29 cellular contexts compared by ENCODE assay signal in genomic region chr3:4548769-4549168, GRCh38.
"Had no signal": no experiment of that assay in that cellular context is flagged by ENCODE, and none has a peak within 500 bp of the region (broad histone marks: within the 10 kb centered on the region; RNA-seq: fewer than 3 reads in every experiment).

No MANE protein-coding gene starts in this region.

- H3K27ac Mint-ChIP-seq: activated CD4-positive, alpha-beta T cell treated with anti-CD3 and anti-CD28 coated beads for 36 hours; activated CD8-positive, alpha-beta memory T cell treated with anti-CD3 and anti-CD28 coated beads, Interleukin-2, amount 10 ng/mL, durations not matched to agents 7 days and 5 days; activated CD8-positive, alpha-beta T cell treated with anti-CD3 and anti-CD28 coated beads, Interleukin-2, amount 10 ng/mL, durations not matched to agents 7 days and 5 days; activated naive CD4-positive, alpha-beta T cell treated with anti-CD3 and anti-CD28 coated beads, Interleukin-2, amount 50 U/mL, for 24 hours; activated T-helper 2 cell treated with anti-CD3 and anti-CD28 coated beads, Interferon-gamma antibody, Interleukin-2, Interleukin-4, amounts not matched to agents 10 μg/mL and 5 μg/mL and 100 μg/mL, durations not matched to agents 14 hours and 24 hours and 36 hours; natural killer cell had no signal

- H3K27me3 Mint-ChIP-seq: activated CD4-positive, alpha-beta T cell treated with anti-CD3 and anti-CD28 coated beads for 36 hours; activated CD8-positive, alpha-beta memory T cell treated with anti-CD3 and anti-CD28 coated beads, Interleukin-2, amount 10 ng/mL, durations not matched to agents 7 days and 5 days; activated naive CD4-positive, alpha-beta T cell treated with anti-CD3 and anti-CD28 coated beads, Interleukin-2, amount 50 U/mL, for 24 hours; stimulated activated memory B cell treated with anti-CD40 and anti-IgM and Interleukin-4, amounts not matched to agents 10 μg/mL and 1 μg/mL and 100 μg/mL, for 72 hours had no signal

- H3K9me3 Mint-ChIP-seq: activated naive CD4-positive, alpha-beta T cell treated with anti-CD3 and anti-CD28 coated beads, Interleukin-2, amount 50 U/mL, for 24 hours; activated T-helper 2 cell treated with anti-CD3 and anti-CD28 coated beads, Interferon-gamma antibody, Interleukin-2, Interleukin-4, amounts not matched to agents 10 μg/mL and 5 μg/mL and 100 μg/mL, durations not matched to agents 14 hours and 24 hours and 36 hours; natural killer cell; stimulated activated memory B cell treated with anti-CD40 and anti-IgM and Interleukin-4, amounts not matched to agents 10 μg/mL and 1 μg/mL and 100 μg/mL, for 72 hours had no signal

- H3K4me3 Mint-ChIP-seq: activated CD4-positive, alpha-beta T cell treated with anti-CD3 and anti-CD28 coated beads for 36 hours; activated CD8-positive, alpha-beta memory T cell treated with anti-CD3 and anti-CD28 coated beads, Interleukin-2, amount 10 ng/mL, durations not matched to agents 7 days and 5 days; activated CD8-positive, alpha-beta T cell treated with anti-CD3 and anti-CD28 coated beads, Interleukin-2, amount 10 ng/mL, durations not matched to agents 7 days and 5 days; activated naive CD4-positive, alpha-beta T cell treated with anti-CD3 and anti-CD28 coated beads, Interleukin-2, amount 50 U/mL, for 24 hours; natural killer cell; stimulated activated memory B cell treated with anti-CD40 and anti-IgM and Interleukin-4, amounts not matched to agents 10 μg/mL and 1 μg/mL and 100 μg/mL, for 72 hours had no signal

- H3K27me3 ChIP-seq: cardiac muscle cell, dorsolateral prefrontal cortex, gastroesophageal sphincter, hepatocyte, stomach, tibial artery had no signal

- DNase-seq: activated CD4-positive, alpha-beta T cell treated with anti-CD3 and anti-CD28 coated beads for 36 hours; activated CD4-positive, CD25-positive, alpha-beta regulatory T cell; activated CD8-positive, alpha-beta memory T cell treated with anti-CD3 and anti-CD28 coated beads, Interleukin-2, amount 10 ng/mL, durations not matched to agents 7 days and 5 days; activated CD8-positive, alpha-beta T cell treated with anti-CD3 and anti-CD28 coated beads, Interleukin-2, amount 10 ng/mL, durations not matched to agents 7 days and 5 days; activated T-cell treated with anti-CD3 and anti-CD28 coated beads, Interleukin-2, amount 50 U/mL, for 48 hours; anterior cingulate cortex; dorsolateral prefrontal cortex; effector memory CD4-positive, alpha-beta T cell; erythroblast; islet precursor cell; midbrain; natural killer cell; retina; stimulated activated CD4-positive, alpha-beta T cell treated with anti-CD3 and anti-CD28 coated beads, Interleukin-1b, Interleukin-23, amount 100 ng/mL, for 48 hours; stimulated activated CD4-positive, alpha-beta T cell treated with anti-CD3 and anti-CD28 coated beads, Interleukin-4, amount 100 ng/mL, for 4 hours; stimulated activated CD8-positive, alpha-beta memory T cell treated with anti-CD3 and anti-CD28 coated beads, Interleukin-4, amount 100 ng/mL, for 48 hours; stomach; T-helper 1 cell; tibial artery had no signal

- H3K36me3 ChIP-seq: cardiac muscle cell, gastroesophageal sphincter, prostate gland, stomach, tibial artery had no signal

- H3K36me3 Mint-ChIP-seq: natural killer cell had no signal

- H3K4me3 ChIP-seq: cardiac muscle cell, coronary artery, dorsolateral prefrontal cortex, gastroesophageal sphincter, hepatocyte, lung, prostate gland, smooth muscle cell, stomach, tibial artery had no signal

- H3K9me3 ChIP-seq: gastroesophageal sphincter, prostate gland, stomach, tibial artery had no signal

- ATAC-seq: activated CD4-positive, alpha-beta T cell treated with anti-CD3 and anti-CD28 coated beads for 36 hours; activated CD8-positive, alpha-beta memory T cell treated with anti-CD3 and anti-CD28 coated beads, Interleukin-2, amount 10 ng/mL, durations not matched to agents 7 days and 5 days; activated CD8-positive, alpha-beta T cell treated with anti-CD3 and anti-CD28 coated beads, Interleukin-2, amount 10 ng/mL, durations not matched to agents 7 days and 5 days; gastroesophageal sphincter; natural killer cell; stimulated activated memory B cell treated with anti-CD40 and anti-IgM and Interleukin-4, amounts not matched to agents 10 μg/mL and 1 μg/mL and 100 μg/mL, for 72 hours had no signal

- H3K27ac ChIP-seq: cardiac muscle cell, dorsolateral prefrontal cortex, prostate gland had no signal

- H3K4me1 ChIP-seq: prostate gland had no signal
